Comparison of ENCODE assay signal across 1 cellular context in genomic region chr2:131207839-131208238, GRCh38.
TF ChIP-seq lines count a peak whose summit lies in the region.

No MANE protein-coding gene starts in this region.

TF ChIP-seq in K562, 482 proteins besides CTCF, POLR2A, EP300 and RAD21:
- TF ChIP-seq GATAD2A (IDR thresholded peaks at IDR 0.05) (0 out of 2 replicates have a peak, but pooled peaks have one; percentile 32), MLLT1 (IDR thresholded peaks at IDR 0.05) (peak; percentile 65 to 68; a peak in 2 of 4 replicates)
